In the genomic region with DNA sequence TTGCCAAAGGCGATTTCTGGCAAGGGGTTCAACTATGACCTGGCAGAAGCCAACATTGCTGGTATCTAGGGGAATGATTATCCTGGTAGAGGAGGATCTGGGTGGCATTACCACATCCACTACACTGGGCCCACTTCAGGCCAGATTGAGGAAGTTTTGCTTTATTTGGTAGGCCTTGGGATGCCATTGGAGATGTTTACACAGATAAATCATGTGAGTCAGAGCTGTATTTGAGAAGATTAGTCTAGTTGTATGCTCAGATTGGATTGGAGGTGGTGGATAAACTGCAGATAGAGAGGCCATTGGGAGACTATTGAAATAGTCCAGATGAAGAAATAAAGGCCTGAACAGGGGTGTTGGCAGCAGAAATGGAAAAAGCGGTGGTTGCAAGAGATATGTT, we compare ENCODE assay signal across 17 cellular contexts.
DNase-seq lines count a peak whose midpoint lies in the region; ATAC-seq and TF ChIP-seq lines count a peak whose summit lies in the region.
"Had no signal": no experiment of that assay in that cellular context is flagged by ENCODE, and none has a peak within 500 bp of the region (broad histone marks: within the 10 kb centered on the region; RNA-seq: fewer than 3 reads in every experiment).

No MANE protein-coding gene starts in this region.

- no peaks in the 10 kb centered on the region for H3K9me2 ChIP-seq in PC-9 (ENCODE audit: insufficient read depth)

- CTCF ChIA-PET in PC-9 (lab: Charles Lee), result no interaction called here
- CTCF ChIA-PET in RWPE1 (lab: Yijun Ruan, JAX), result interaction anchor here (0.6 kb wide), 1 partner anchor 1679 kb away, joined by 4 read pairs; no protein-coding TSS in a partner anchor

- H3K27ac ChIP-seq in PC-9 (peak overlapping the region; percentile 70), upper lobe of left lung (peak overlapping the region; percentile 42 to 79 (median 64)), RWPE1 (no peak overlapping the region)

- no peaks in the 10 kb centered on the region for H3K27me3 ChIP-seq in PC-9 (ENCODE audit: insufficient read depth, low read depth)
- no peaks in the 10 kb centered on the region for H3K27me3 ChIP-seq in upper lobe of left lung

- TF ChIP-seq CTCF in PC-9 (conservative IDR thresholded peaks at IDR 0.05) (no peak), fibroblast of the aortic adventitia (IDR thresholded peaks at IDR 0.05; ENCODE audit: insufficient read depth, low read length) (no peak), upper lobe of left lung (IDR thresholded peaks at IDR 0.05) (no peak), RWPE1 (conservative IDR thresholded peaks at IDR 0.05; ENCODE audit: low read depth) (no peak)

- H4K20me1 ChIP-seq in PC-9 (ENCODE audit: insufficient read depth), result no peaks in the 10 kb centered on the region

- BruUV-seq in PC-9 (replicated peaks; lab: Mats Ljungman, UMichigan), result no TSS peak

- no peaks in the 10 kb centered on the region for H3K79me2 ChIP-seq in PC-9 (ENCODE audit: low read depth)

- H3F3A ChIP-seq in PC-9 (ENCODE audit: insufficient read depth, low read depth), result peaks cover 46% of the 10 kb centered on the region

- 90 to 100% methylated on average over 1 to 2 of the region's 2 CpGs for WGBS in upper lobe of left lung, 2 donors

- no peaks in the 10 kb centered on the region for H3K36me3 ChIP-seq in PC-9 (ENCODE audit: low read depth)
- no peaks in the 10 kb centered on the region for H3K36me3 ChIP-seq in upper lobe of left lung
- H3K36me3 ChIP-seq: thoracic aorta had no signal

- POLR2A ChIA-PET in PC-9 (lab: Charles Lee; ENCODE audit: unreplicated experiment) (interaction anchor here (0.6 kb wide), 1 partner anchor 153 kb away, joined by 8 read pairs; no protein-coding TSS in a partner anchor), RWPE1 (lab: Yijun Ruan, JAX; ENCODE audit: low non-redundant PET) (no interaction called here)

- H2AFZ ChIP-seq in PC-9, result no peak overlapping the region

- H3K4me1 ChIP-seq in PC-9 (replicated peaks; ENCODE audit: insufficient read depth), result peaks cover 62% of the 10 kb centered on the region
- H3K4me1 ChIP-seq in upper lobe of left lung, result peaks cover 0 to 20% (median 5%) of the 10 kb centered on the region in 4 donors

- no peak for ATAC-seq in upper lobe of left lung (ENCODE audit: low FRiP score in 2 of 2)
- ATAC-seq in GM21528 (IDR thresholded peaks at IDR 0.05; ENCODE audit: low FRiP score, unreplicated experiment), result no peak

- H3K9me3 ChIP-seq in PC-9 (ENCODE audit: insufficient read depth, low read depth) (no peaks in the 10 kb centered on the region), upper lobe of left lung (no peaks in the 10 kb centered on the region)
- H3K9me3 ChIP-seq: thoracic aorta had no signal

- TF ChIP-seq EP300 in upper lobe of left lung (IDR thresholded peaks at IDR 0.05), result no peak

- peak overlapping the region; percentile 62 for H3K4me2 ChIP-seq in PC-9

- DNase-seq in H4 (ENCODE audit: low spot score), result peak; percentile 64
- DNase-seq in PC-9, result peak in 1 of 2 experiments; percentile 84
- peak; percentile 52 for DNase-seq in fibroblast of the aortic adventitia (ENCODE audit: low read depth)
- no peak for DNase-seq in upper lobe of left lung
- DNase-seq in NCI-H2171 treated with DMSO at 0.1 percent for 48 hours (lab: John Stamatoyannopoulos, UW), result no peak
- DNase-seq in RWPE1 (ENCODE audit: low spot score), result no peak
- DNase-seq: activated CD4-positive, alpha-beta T cell treated with anti-CD3 and anti-CD28 coated beads for 1 hour; activated CD8-positive, alpha-beta memory T cell treated with anti-CD3 and anti-CD28 coated beads, Interleukin-2, amount 50 U/mL, for 4 hours; activated gamma-delta T cell; C1 segment of cervical spinal cord; kidney glomerular epithelial cell; NCI-H1417 treated with DMSO at 0.1 percent for 48 hours; NK-92 treated with Interleukin-12 subunit alpha and Interleukin-12 subunit beta, amount 100 ng/mL, for 24 hours; SIG-M5; stimulated activated CD8-positive, alpha-beta memory T cell treated with anti-CD3 and anti-CD28 coated beads, Interleukin-4, amount 100 ng/mL, for 48 hours had no signal

- H3K4me3 ChIP-seq in PC-9, result no peak overlapping the region
- H3K4me3 ChIP-seq in fibroblast of the aortic adventitia (ENCODE audit: low read depth, low read length), result no peak overlapping the region
- no peak overlapping the region for H3K4me3 ChIP-seq in upper lobe of left lung
- H3K4me3 ChIP-seq: thoracic aorta had no signal

- intact Hi-C loops in PC-9 (cut with micrococcal nuclease; ENCODE audit: unreplicated experiment), result no loop called here

- TF ChIP-seq POLR2A in upper lobe of left lung (IDR thresholded peaks at IDR 0.05), result no peak

Comparison
In these comparisons a context has a peak if more than half of its experiments do, and no peak if none do; other contexts are left out.
1. DNase-seq: peak in H4 (single experiment) and fibroblast of the aortic adventitia (single experiment); none in upper lobe of left lung (0 of 2), NCI-H2171 treated with DMSO at 0.1 percent for 48 hours (single experiment) and RWPE1 (single experiment).